Comparison of ENCODE assay signal across 12 cellular contexts in the genomic region with DNA sequence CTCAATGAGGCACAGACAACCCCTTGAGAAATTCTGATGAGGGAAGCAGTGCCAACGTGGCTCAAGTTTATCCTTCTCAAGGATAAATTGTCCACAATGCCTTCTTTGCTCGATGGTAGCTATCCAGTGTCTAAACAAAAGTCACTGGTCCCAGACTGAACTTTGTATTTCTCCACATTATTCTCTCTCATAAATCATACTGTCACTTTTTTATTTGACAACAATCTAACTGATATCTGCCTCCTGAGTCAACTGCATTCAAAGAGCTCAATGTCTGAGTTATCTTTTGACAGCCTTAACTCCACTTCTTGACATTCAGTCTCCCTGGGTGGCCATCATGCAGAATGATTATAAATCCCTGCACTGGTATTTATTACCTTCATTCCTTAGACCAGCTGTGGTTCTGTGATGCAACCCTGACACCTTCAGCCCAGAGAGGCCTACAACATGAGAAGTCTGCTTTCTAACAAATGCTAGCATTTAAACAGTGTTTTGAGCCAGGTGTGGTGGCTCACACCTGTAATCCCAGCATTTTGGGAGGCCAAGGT. TPM values are rescaled to one million over a fixed set of nuclear protein-coding genes. Genes with fewer than 3 reads are reported as not detected.
A peak's percentile ranks its signal among the peaks of the same experiment; 100 is the strongest.
DNase-seq lines count a peak whose midpoint lies in the region; ATAC-seq and TF ChIP-seq lines count a peak whose summit lies in the region.
"Had no signal": no experiment of that assay in that cellular context is flagged by ENCODE, and none has a peak within 500 bp of the region (broad histone marks: within the 10 kb centered on the region; RNA-seq: fewer than 3 reads in every experiment).

No MANE protein-coding gene starts in this region.

- RAD21 ChIA-PET in HCT116 (lab: Charles Lee; ENCODE audit: low non-redundant PET in 1 of 2, low total read pairs in 2 of 2, uncharacterized antibody in 2 of 2, unreplicated experiment in 2 of 2) = no interaction called here

- no peaks in the 10 kb centered on the region for H3K9me2 ChIP-seq in HCT116 (ENCODE audit: insufficient read depth)

- H3K79me2 ChIP-seq in HCT116 (ENCODE audit: insufficient read depth, low read length) = no peaks in the 10 kb centered on the region

- peak overlapping the region; percentile 45 for H3K27ac Mint-ChIP-seq in stimulated activated effector memory CD8-positive, alpha-beta T cell treated with anti-CD3 and anti-CD28 coated beads, Interleukin-12 subunit alpha, Interleukin-12 subunit beta, amount 100 ng/mL, for 72 hours
- H3K27ac Mint-ChIP-seq: CD14-positive monocyte; CD8-positive, alpha-beta memory T cell had no signal

- no peak for TF ChIP-seq POLR2A in HCT116 (IDR thresholded peaks at IDR 0.05; ENCODE audit: borderline replicate concordance, extremely low read depth, insufficient read depth, insufficient read length)

- H3K27ac ChIP-seq in HCT116 (ENCODE audit: low read depth, low read length) = no peak overlapping the region
- H3K27ac ChIP-seq: A549 had no signal

- intact Hi-C loops in HCT116 (cut with micrococcal nuclease) = no loop called here
- intact Hi-C loops in left colon (cut with DNase I, micrococcal nuclease) = no loop called here

- no peaks in the 10 kb centered on the region for H3K9me3 ChIP-seq in HCT116 (ENCODE audit: control insufficient read depth in 1 of 2, insufficient read depth in 1 of 2, low read depth in 1 of 2, low read length in 2 of 2)
- H3K9me3 ChIP-seq: A549 had no signal

- peaks cover 100% of the 10 kb centered on the region for H3K36me3 Mint-ChIP-seq in stimulated activated effector memory CD8-positive, alpha-beta T cell treated with anti-CD3 and anti-CD28 coated beads, Interleukin-12 subunit alpha, Interleukin-12 subunit beta, amount 100 ng/mL, for 72 hours

- H3K4me1 ChIP-seq in HCT116 (ENCODE audit: control insufficient read depth in 1 of 2, insufficient read depth in 2 of 2, low read length in 2 of 2) = no peaks in the 10 kb centered on the region
- H3K4me1 ChIP-seq: A549 had no signal

- no peak for TF ChIP-seq RAD21 in HCT116 (IDR thresholded peaks at IDR 0.05; ENCODE audit: low read depth)

- POLR2A ChIA-PET in HCT116 (lab: Charles Lee) = no interaction called here

- no peak overlapping the region for H3K4me3 ChIP-seq in HCT116 (replicated peaks in 1 of 2; ENCODE audit: low read depth in 1 of 2, low read length in 2 of 2)
- H3K4me3 ChIP-seq: A549 had no signal

- H3K36me3 ChIP-seq in HCT116 (ENCODE audit: control insufficient read depth in 1 of 2, insufficient read depth in 2 of 2, low read length in 2 of 2) = peaks cover 34 to 46% of the 10 kb centered on the region in 2 experiments; a peak in 3 of 4 replicates

- H3K9ac ChIP-seq in HCT116 (ENCODE audit: low read length) = no peak overlapping the region

- no peaks in the 10 kb centered on the region for H4K20me1 ChIP-seq in HCT116 (ENCODE audit: insufficient read depth)

- no peak overlapping the region for H3K4me2 ChIP-seq in HCT116 (ENCODE audit: low read length)
- H3K4me2 ChIP-seq: A549 had no signal

- CTCF ChIA-PET in HCT116 (lab: Charles Lee) = interaction anchor here (0.7 kb wide), 2 partner anchors 824 to 910 kb away, joined by 3 to 4 read pairs; no protein-coding TSS in a partner anchor

- H2AFZ ChIP-seq in HCT116 (ENCODE audit: low read depth, low read length, poor library complexity, severe bottlenecking) = no peak overlapping the region

- H3K9me3 Mint-ChIP-seq in stimulated activated effector memory CD8-positive, alpha-beta T cell treated with anti-CD3 and anti-CD28 coated beads, Interleukin-12 subunit alpha, Interleukin-12 subunit beta, amount 100 ng/mL, for 72 hours = no peaks in the 10 kb centered on the region
- H3K9me3 Mint-ChIP-seq: CD14-positive monocyte; CD8-positive, alpha-beta memory T cell had no signal

- H3K27me3 ChIP-seq in HCT116 (ENCODE audit: insufficient read depth, low read length) = no peaks in the 10 kb centered on the region

- no peak for ATAC-seq in HCT116
- peak; percentile 90 for ATAC-seq in left colon
- ATAC-seq in stimulated activated effector memory CD8-positive, alpha-beta T cell treated with anti-CD3 and anti-CD28 coated beads, Interleukin-12 subunit alpha, Interleukin-12 subunit beta, amount 100 ng/mL, for 72 hours = no peak
- ATAC-seq: A549 had no signal

- H3K4me3 Mint-ChIP-seq in stimulated activated effector memory CD8-positive, alpha-beta T cell treated with anti-CD3 and anti-CD28 coated beads, Interleukin-12 subunit alpha, Interleukin-12 subunit beta, amount 100 ng/mL, for 72 hours = no peak overlapping the region
- H3K4me3 Mint-ChIP-seq: CD14-positive monocyte; CD8-positive, alpha-beta memory T cell had no signal

- DNase-seq in HCT116 (ENCODE audit: low read depth, low spot score) (no peak), amniotic epithelial cell (ENCODE audit: low read depth) (peak; percentile 21), left colon (no peak), NCI-H446 treated with DMSO at 0.1 percent for 48 hours (lab: John Stamatoyannopoulos, UW) (no peak), GDM1 (lab: John Stamatoyannopoulos, UW) (no peak), GM10266 (ENCODE audit: extremely low spot score) (no peak)
- no peak for DNase-seq in stimulated activated effector memory CD8-positive, alpha-beta T cell treated with anti-CD3 and anti-CD28 coated beads, Interleukin-12 subunit alpha, Interleukin-12 subunit beta, amount 100 ng/mL, for 72 hours (ENCODE audit: low spot score in 2 of 2)
- DNase-seq: CD8-positive, alpha-beta memory T cell; DMS 273 treated with DMSO at 0.1 percent for 48 hours; HCEC 1CT had no signal

- BruUV-seq in HCT116 (replicated peaks; lab: Mats Ljungman, UMichigan) = TSS peak; percentile 11

- H3K4me1 Mint-ChIP-seq in stimulated activated effector memory CD8-positive, alpha-beta T cell treated with anti-CD3 and anti-CD28 coated beads, Interleukin-12 subunit alpha, Interleukin-12 subunit beta, amount 100 ng/mL, for 72 hours = peaks cover 7% of the 10 kb centered on the region
- H3K4me1 Mint-ChIP-seq: CD14-positive monocyte had no signal

- TF ChIP-seq CTCF in HCT116 (IDR thresholded peaks at IDR 0.05 in 2 of 3, conservative IDR thresholded peaks at IDR 0.05 in 1 of 3; ENCODE audit: borderline replicate concordance in 1 of 3, insufficient read depth in 1 of 3, low read depth in 2 of 3, low read length in 2 of 3) = no peak
- TF ChIP-seq CTCF in GM10266 (IDR thresholded peaks at IDR 0.05; ENCODE audit: control insufficient read depth, insufficient read depth, low read depth, missing control alignments) = no peak

TF ChIP-seq in HCT116, 20 proteins besides CTCF, POLR2A, EP300 and RAD21 (continues in another document):
- TF ChIP-seq, protein P1, sequence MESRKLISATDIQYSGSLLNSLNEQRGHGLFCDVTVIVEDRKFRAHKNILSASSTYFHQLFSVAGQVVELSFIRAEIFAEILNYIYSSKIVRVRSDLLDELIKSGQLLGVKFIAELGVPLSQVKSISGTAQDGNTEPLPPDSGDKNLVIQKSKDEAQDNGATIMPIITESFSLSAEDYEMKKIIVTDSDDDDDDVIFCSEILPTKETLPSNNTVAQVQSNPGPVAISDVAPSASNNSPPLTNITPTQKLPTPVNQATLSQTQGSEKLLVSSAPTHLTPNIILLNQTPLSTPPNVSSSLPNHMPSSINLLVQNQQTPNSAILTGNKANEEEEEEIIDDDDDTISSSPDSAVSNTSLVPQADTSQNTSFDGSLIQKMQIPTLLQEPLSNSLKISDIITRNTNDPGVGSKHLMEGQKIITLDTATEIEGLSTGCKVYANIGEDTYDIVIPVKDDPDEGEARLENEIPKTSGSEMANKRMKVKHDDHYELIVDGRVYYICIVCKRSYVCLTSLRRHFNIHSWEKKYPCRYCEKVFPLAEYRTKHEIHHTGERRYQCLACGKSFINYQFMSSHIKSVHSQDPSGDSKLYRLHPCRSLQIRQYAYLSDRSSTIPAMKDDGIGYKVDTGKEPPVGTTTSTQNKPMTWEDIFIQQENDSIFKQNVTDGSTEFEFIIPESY (IDR thresholded peaks at IDR 0.05; ENCODE audit: extremely low read depth, insufficient replicate concordance, low read length) = no peak
- no peak for TF ChIP-seq TCF7L2 (IDR thresholded peaks at IDR 0.05; ENCODE audit: borderline replicate concordance, extremely low read depth, insufficient read depth, insufficient read length)
- TF ChIP-seq, protein P2, sequence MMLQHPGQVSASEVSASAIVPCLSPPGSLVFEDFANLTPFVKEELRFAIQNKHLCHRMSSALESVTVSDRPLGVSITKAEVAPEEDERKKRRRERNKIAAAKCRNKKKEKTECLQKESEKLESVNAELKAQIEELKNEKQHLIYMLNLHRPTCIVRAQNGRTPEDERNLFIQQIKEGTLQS (IDR thresholded peaks at IDR 0.05) = no peak
- TF ChIP-seq SIN3A (IDR thresholded peaks at IDR 0.05; ENCODE audit: low read depth) = no peak
- TF ChIP-seq FOSL1 (IDR thresholded peaks at IDR 0.05; ENCODE audit: low read depth) = no peak
- TF ChIP-seq ZFX (IDR thresholded peaks at IDR 0.05) = no peak
- TF ChIP-seq, protein P3, sequence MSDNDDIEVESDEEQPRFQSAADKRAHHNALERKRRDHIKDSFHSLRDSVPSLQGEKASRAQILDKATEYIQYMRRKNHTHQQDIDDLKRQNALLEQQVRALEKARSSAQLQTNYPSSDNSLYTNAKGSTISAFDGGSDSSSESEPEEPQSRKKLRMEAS (IDR thresholded peaks at IDR 0.05) = no peak
- TF ChIP-seq YY1 (IDR thresholded peaks at IDR 0.05; ENCODE audit: extremely low read depth, insufficient replicate concordance, low read depth, low read length) = no peak
- TF ChIP-seq JUND (IDR thresholded peaks at IDR 0.05) = no peak
- no peak for TF ChIP-seq EGR1 (IDR thresholded peaks at IDR 0.05; ENCODE audit: low read depth)

RNA-seq across cellular contexts. Expression of a gene that starts 38.2 kb away (rescaled TPM):
- 125 TPM for total RNA-seq in HCT116 (2021; ENCODE audit: unreplicated experiment)
- 64.3 and 90.4 TPM in 2 replicates for polyA plus RNA-seq in HCT116 (2012)
- total RNA-seq in left colon = 100 to 1,000 TPM; 107 to 137 TPM

RNA-seq across cellular contexts. Expression of a gene that starts 42.2 kb away (rescaled TPM):
- 50.3 TPM for total RNA-seq in HCT116 (2021; ENCODE audit: unreplicated experiment)
- 25.1 and 34.5 TPM in 2 replicates for polyA plus RNA-seq in HCT116 (2012)
- 10 to 100 TPM; 62.7 to 81.9 TPM for total RNA-seq in left colon

RNA-seq across cellular contexts. Expression of a gene that starts 51.0 kb away (rescaled TPM):
- 154 TPM for total RNA-seq in HCT116 (2021; ENCODE audit: unreplicated experiment)
- polyA plus RNA-seq in HCT116 (2012) = 39.4 and 48.8 TPM in 2 replicates
- 100 to 1,000 TPM in 1 of 2 donors, 10 to 100 TPM in 1; 73.8 to 101 TPM for total RNA-seq in left colon

RNA-seq across cellular contexts. Expression of a gene that starts 51.4 kb away (rescaled TPM):
- total RNA-seq in HCT116 (2021; ENCODE audit: unreplicated experiment) = 46.6 TPM
- 18.6 and 19.0 TPM in 2 replicates for polyA plus RNA-seq in HCT116 (2012)
- total RNA-seq in left colon = 10 to 100 TPM; 18.4 to 29.9 TPM
